ENCODE assay signal across 18 cellular contexts in the genomic region with DNA sequence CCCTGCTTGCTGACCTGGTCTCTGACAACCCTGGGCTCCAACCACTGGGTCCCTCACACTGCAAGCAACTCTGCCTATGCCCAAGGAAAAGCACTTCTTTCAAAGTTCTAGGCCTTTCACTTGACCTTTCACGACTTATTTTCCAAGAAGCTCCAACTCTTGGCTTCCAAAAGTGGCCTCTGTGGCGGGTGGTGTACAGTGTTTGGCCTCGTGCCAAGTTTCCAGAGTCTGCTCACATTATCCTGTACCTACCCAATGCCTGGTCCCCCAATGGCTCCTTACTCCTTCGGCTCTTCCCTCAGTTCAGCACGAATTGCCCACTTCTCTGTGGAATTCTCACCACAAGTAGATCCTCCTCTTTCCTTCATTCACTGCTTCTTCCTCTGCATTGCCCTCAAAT.
"Had no signal": no experiment of that assay in that cellular context is flagged by ENCODE, and none has a peak within 500 bp of the region (broad histone marks: within the 10 kb centered on the region; RNA-seq: fewer than 3 reads in every experiment).

No MANE protein-coding gene starts in this region.

- H3K9me3 Mint-ChIP-seq: nephron had no signal

- H3K36me3 ChIP-seq: heart left ventricle, pancreas had no signal

- H3K27ac Mint-ChIP-seq: nephron, progenitor cell of endocrine pancreas had no signal

- H3K4me3 Mint-ChIP-seq: nephron had no signal

- H3K4me3 ChIP-seq: dorsolateral prefrontal cortex, heart left ventricle, lung, pancreas, smooth muscle cell had no signal

- H3K9me3 ChIP-seq: heart left ventricle, pancreas had no signal

- DNase-seq: dorsolateral prefrontal cortex; effector CD8-positive, alpha-beta T cell; heart left ventricle; hippocampal formation; left colon; left ventricle myocardium superior; mesenchymal stem cell; midbrain; occipital lobe; pancreas; right cardiac atrium; stimulated activated CD4-positive, alpha-beta T cell treated with anti-CD3 and anti-CD28 coated beads, Interleukin-2, amount 100 ng/mL, for 48 hours; stimulated activated naive CD4-positive, alpha-beta T cell treated with Interleukin-2 at 50 U/mL for 16 hours; trophoblast cell had no signal

- H3K4me1 ChIP-seq: pancreas had no signal

- H3K27ac ChIP-seq: dorsolateral prefrontal cortex, heart left ventricle, pancreas had no signal
